In genomic region chr9:85729882-85730281, GRCh38 we compare ENCODE assay signal across 19 cellular contexts. TPM values are rescaled to one million over a fixed set of nuclear protein-coding genes. Genes with fewer than 3 reads are reported as not detected.
A peak's percentile ranks its signal among the peaks of the same experiment; 100 is the strongest.
DNase-seq lines count a peak whose midpoint lies in the region; ATAC-seq and TF ChIP-seq lines count a peak whose summit lies in the region.
"Had no signal": no experiment of that assay in that cellular context is flagged by ENCODE, and none has a peak within 500 bp of the region (broad histone marks: within the 10 kb centered on the region; RNA-seq: fewer than 3 reads in every experiment).

No MANE protein-coding gene starts in this region.

- no peak for TF ChIP-seq CTCF in GM12865 (IDR thresholded peaks at IDR 0.05; ENCODE audit: insufficient read depth, low read depth, low read length, missing control alignments)
- no peak for TF ChIP-seq CTCF in KMS-11 (conservative IDR thresholded peaks at IDR 0.05; ENCODE audit: low read depth, low read length)
- TF ChIP-seq CTCF in mucosa of descending colon (IDR thresholded peaks at IDR 0.05) = no peak
- TF ChIP-seq CTCF in uterus (IDR thresholded peaks at IDR 0.05) = no peak

- no peak overlapping the region for H2AFZ ChIP-seq in KMS-11 (ENCODE audit: low read depth)
- no peak overlapping the region for H2AFZ ChIP-seq in Karpas-422 (ENCODE audit: low read length)

- intact Hi-C loops in activated T-helper 1 cell treated with anti-CD3 and anti-CD28 coated beads, Interleukin-12 subunit alpha, Interleukin-12 subunit beta, Interleukin-2, Interleukin-4 antibody, amounts not matched to agents 30 ng/mL and 10 ng/mL and 1 ng/mL, durations not matched to agents 14 hours and 24 hours and 36 hours (cut with micrococcal nuclease) = no loop called here
- intact Hi-C loops in mucosa of descending colon (cut with DNase I, micrococcal nuclease) (no loop called here), uterus (cut with DNase I; ENCODE audit: low total_unique reads) (no loop called here)

- H3K27ac Mint-ChIP-seq in activated T-helper 1 cell treated with anti-CD3 and anti-CD28 coated beads, Interleukin-12 subunit alpha, Interleukin-12 subunit beta, Interleukin-2, Interleukin-4 antibody, amounts not matched to agents 30 ng/mL and 10 ng/mL and 1 ng/mL, durations not matched to agents 14 hours and 24 hours and 36 hours = peak overlapping the region; percentile 24
- H3K27ac Mint-ChIP-seq: T-helper 1 cell treated with Interleukin-12 subunit alpha and Interleukin-12 subunit beta and Interleukin-4 antibody, amounts not matched to agents 30 μg/mL and 1 μg/mL, for 36 hours had no signal

- H3K4me1 Mint-ChIP-seq in activated T-helper 1 cell treated with anti-CD3 and anti-CD28 coated beads, Interleukin-12 subunit alpha, Interleukin-12 subunit beta, Interleukin-2, Interleukin-4 antibody, amounts not matched to agents 30 ng/mL and 10 ng/mL and 1 ng/mL, durations not matched to agents 14 hours and 24 hours and 36 hours (ENCODE audit: low read depth) = peaks cover 56% of the 10 kb centered on the region

- peak; percentile 25 for ATAC-seq in mucosa of descending colon
- ATAC-seq in GM21423 (IDR thresholded peaks at IDR 0.05; ENCODE audit: unreplicated experiment) = no peak

- DNase-seq in GM12865 (ENCODE audit: low read depth) (peak; percentile 30), mucosa of descending colon (no peak), NCI-H748 treated with DMSO at 0.1 percent for 48 hours (lab: John Stamatoyannopoulos, UW) (no peak), Karpas-422 (no peak), uterus (no peak)
- DNase-seq in activated T-helper 1 cell treated with anti-CD3 and anti-CD28 coated beads, Interleukin-12 subunit alpha, Interleukin-12 subunit beta, Interleukin-2, Interleukin-4 antibody, amounts not matched to agents 30 ng/mL and 10 ng/mL and 1 ng/mL, durations not matched to agents 14 hours and 24 hours and 36 hours (ENCODE audit: low spot score) = no peak
- DNase-seq: activated CD4-positive, alpha-beta T cell treated with anti-CD3 and anti-CD28 coated beads for 1 hour; activated T-cell treated with anti-CD3 and anti-CD28 coated beads, Interleukin-2, amount 50 U/mL, for 4 hours; CD4-positive, CD25-positive, alpha-beta regulatory T cell; dermis blood vessel endothelial cell; kidney glomerular epithelial cell; NCI-H1048; NCI-H446; Peyer's patch; stimulated activated CD4-positive, alpha-beta T cell treated with anti-CD3 and anti-CD28 coated beads, Interleukin-1b, Interleukin-23, amount 100 ng/mL, for 48 hours; tibial artery had no signal

- H3K27me3 Mint-ChIP-seq in activated T-helper 1 cell treated with anti-CD3 and anti-CD28 coated beads, Interleukin-12 subunit alpha, Interleukin-12 subunit beta, Interleukin-2, Interleukin-4 antibody, amounts not matched to agents 30 ng/mL and 10 ng/mL and 1 ng/mL, durations not matched to agents 14 hours and 24 hours and 36 hours (ENCODE audit: insufficient read depth) = no peaks in the 10 kb centered on the region
- H3K27me3 Mint-ChIP-seq: CD4-positive, CD25-positive, alpha-beta regulatory T cell had no signal

- TF ChIP-seq POLR2A in uterus (IDR thresholded peaks at IDR 0.05) = no peak

- no peaks in the 10 kb centered on the region for H3K9me3 Mint-ChIP-seq in activated T-helper 1 cell treated with anti-CD3 and anti-CD28 coated beads, Interleukin-12 subunit alpha, Interleukin-12 subunit beta, Interleukin-2, Interleukin-4 antibody, amounts not matched to agents 30 ng/mL and 10 ng/mL and 1 ng/mL, durations not matched to agents 14 hours and 24 hours and 36 hours
- H3K9me3 Mint-ChIP-seq: T-helper 1 cell treated with Interleukin-12 subunit alpha and Interleukin-12 subunit beta and Interleukin-4 antibody, amounts not matched to agents 30 μg/mL and 1 μg/mL, for 36 hours had no signal

- H3K9ac ChIP-seq in KMS-11 (no peak overlapping the region), Karpas-422 (ENCODE audit: low read length) (no peak overlapping the region)

- peaks cover 8% of the 10 kb centered on the region for H3K36me3 Mint-ChIP-seq in activated T-helper 1 cell treated with anti-CD3 and anti-CD28 coated beads, Interleukin-12 subunit alpha, Interleukin-12 subunit beta, Interleukin-2, Interleukin-4 antibody, amounts not matched to agents 30 ng/mL and 10 ng/mL and 1 ng/mL, durations not matched to agents 14 hours and 24 hours and 36 hours (ENCODE audit: low read depth)

- H3K9me3 ChIP-seq in mucosa of descending colon (no peaks in the 10 kb centered on the region), Karpas-422 (ENCODE audit: low read length) (no peaks in the 10 kb centered on the region), uterus (no peaks in the 10 kb centered on the region)
- H3K9me3 ChIP-seq: Peyer's patch, tibial artery had no signal

- H3K27ac ChIP-seq in KMS-11 = peak overlapping the region; percentile 14
- H3K27ac ChIP-seq in Karpas-422 (ENCODE audit: low read length) = no peak overlapping the region
- no peak overlapping the region for H3K27ac ChIP-seq in uterus
- H3K27ac ChIP-seq: Peyer's patch, tibial artery had no signal

- H3K4me1 ChIP-seq in KMS-11 (ENCODE audit: low read depth, poor library complexity, severe bottlenecking) (peaks cover 38% of the 10 kb centered on the region), mucosa of descending colon (ENCODE audit: low read depth) (no peaks in the 10 kb centered on the region), Karpas-422 (ENCODE audit: low read length) (no peaks in the 10 kb centered on the region), uterus (no peaks in the 10 kb centered on the region)
- H3K4me1 ChIP-seq: Peyer's patch had no signal

- H3K4me3 ChIP-seq in GM12865 (ENCODE audit: low read depth, low read length) (no peak overlapping the region), KMS-11 (IDR thresholded peaks at IDR 0.05; ENCODE audit: insufficient read depth, low read depth, low read length) (no peak overlapping the region), mucosa of descending colon (no peak overlapping the region), Karpas-422 (ENCODE audit: low read length) (no peak overlapping the region), uterus (no peak overlapping the region)
- H3K4me3 ChIP-seq: Peyer's patch, tibial artery had no signal

- H3K27me3 ChIP-seq in KMS-11 (ENCODE audit: insufficient read depth, low read depth) (no peaks in the 10 kb centered on the region), Karpas-422 (ENCODE audit: low read length) (no peaks in the 10 kb centered on the region), uterus (no peaks in the 10 kb centered on the region)
- H3K27me3 ChIP-seq: Peyer's patch, tibial artery had no signal

- no peaks in the 10 kb centered on the region for H3K36me3 ChIP-seq in KMS-11 (ENCODE audit: insufficient read depth)
- H3K36me3 ChIP-seq in mucosa of descending colon (ENCODE audit: low read depth) = no peaks in the 10 kb centered on the region
- no peaks in the 10 kb centered on the region for H3K36me3 ChIP-seq in Karpas-422 (ENCODE audit: insufficient read depth, low read length)
- no peaks in the 10 kb centered on the region for H3K36me3 ChIP-seq in uterus
- H3K36me3 ChIP-seq: Peyer's patch, tibial artery had no signal

- no peak overlapping the region for H3K4me3 Mint-ChIP-seq in activated T-helper 1 cell treated with anti-CD3 and anti-CD28 coated beads, Interleukin-12 subunit alpha, Interleukin-12 subunit beta, Interleukin-2, Interleukin-4 antibody, amounts not matched to agents 30 ng/mL and 10 ng/mL and 1 ng/mL, durations not matched to agents 14 hours and 24 hours and 36 hours
- H3K4me3 Mint-ChIP-seq: activated T-cell treated with anti-CD3 and anti-CD28 coated beads, Interleukin-2, amount 50 U/mL, for 4 hours; T-helper 1 cell treated with Interleukin-12 subunit alpha and Interleukin-12 subunit beta and Interleukin-4 antibody, amounts not matched to agents 30 μg/mL and 1 μg/mL, for 36 hours had no signal

- H3K9me2 ChIP-seq in Karpas-422 (replicated peaks; ENCODE audit: insufficient read depth, low read length) = no peaks in the 10 kb centered on the region

- H3K79me2 ChIP-seq in KMS-11 (ENCODE audit: insufficient read depth, low read depth) (peaks cover 59% of the 10 kb centered on the region; the same call in 1 of the 2 replicates), Karpas-422 (ENCODE audit: low read length) (peaks cover 98% of the 10 kb centered on the region)

- peak overlapping the region; percentile 47 for H3K4me2 ChIP-seq in KMS-11
- no peak overlapping the region for H3K4me2 ChIP-seq in Karpas-422 (ENCODE audit: low read depth, low read length, poor library complexity, severe bottlenecking)

- H4K20me1 ChIP-seq in KMS-11 (ENCODE audit: insufficient read depth) = no peaks in the 10 kb centered on the region
- H4K20me1 ChIP-seq in Karpas-422 (ENCODE audit: insufficient read depth, low read depth, low read length) = peaks cover 16% of the 10 kb centered on the region

RNA-seq across cellular contexts. Expression of gene AGTPBP1, which starts 11.9 kb away (rescaled TPM):
- 23.5 and 26.2 TPM in 2 replicates for total RNA-seq in activated T-helper 1 cell treated with anti-CD3 and anti-CD28 coated beads, Interleukin-12 subunit alpha, Interleukin-12 subunit beta, Interleukin-2, Interleukin-4 antibody, amounts not matched to agents 30 ng/mL and 10 ng/mL and 1 ng/mL, durations not matched to agents 14 hours and 24 hours and 36 hours
- total RNA-seq in mucosa of descending colon (10 to 100 TPM; 11.7 to 17.9 (median 15.9) TPM), uterus (10 to 100 TPM; 12.9 to 36.6 (median 29.1) TPM)
- 25.7 and 42.9 TPM in 2 replicates for total RNA-seq in Karpas-422 (2014; rRNA removed; shearing (Covaris generic); ENCODE audit: low replicate concordance)
